ENCODE assay signal across 10 cellular contexts in the genomic region with DNA sequence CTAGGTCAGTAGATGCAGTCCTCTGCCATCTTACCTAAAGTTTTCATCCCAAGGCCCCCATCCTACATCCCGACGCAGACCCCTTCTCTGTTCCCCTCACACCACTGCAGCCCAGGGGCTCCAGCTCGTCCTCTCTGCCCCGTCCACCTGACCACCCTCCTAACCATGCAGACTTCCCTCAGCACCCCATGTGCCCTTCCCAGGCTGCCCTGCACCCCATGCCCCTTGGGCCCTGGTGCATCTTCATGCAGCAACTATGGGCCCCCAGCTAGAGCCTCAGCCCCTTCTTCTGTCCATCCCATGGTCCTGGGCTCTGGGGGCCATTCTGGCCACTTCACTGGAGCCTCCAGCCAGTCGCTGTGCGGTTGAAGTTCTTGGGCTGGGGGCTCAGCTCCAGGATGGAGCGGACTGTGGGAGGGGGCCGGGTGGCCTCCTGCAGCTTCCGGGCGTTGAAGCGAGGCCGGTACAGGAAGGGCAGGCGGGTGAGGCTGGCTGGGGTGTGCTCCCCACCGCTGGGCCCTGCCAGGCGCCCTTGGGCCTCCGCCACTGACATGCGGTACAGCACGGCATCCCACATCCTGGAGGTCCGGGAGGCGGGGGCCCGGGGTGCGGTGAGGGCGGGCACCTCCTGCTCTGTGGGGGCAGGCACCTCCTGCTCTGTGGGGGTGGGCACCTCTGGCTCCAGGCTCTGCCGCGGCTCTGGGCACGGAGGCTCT. TPM values are rescaled to one million over a fixed set of nuclear protein-coding genes. Genes with fewer than 3 reads are reported as not detected.
DNase-seq lines count a peak whose midpoint lies in the region; ATAC-seq, FAIRE-seq and TF ChIP-seq lines count a peak whose summit lies in the region.
"Had no signal": no experiment of that assay in that cellular context is flagged by ENCODE, and none has a peak within 500 bp of the region (broad histone marks: within the 10 kb centered on the region; RNA-seq: fewer than 3 reads in every experiment).

No MANE protein-coding gene starts in this region.

- H3K27me3 ChIP-seq in right atrium auricular region = no peaks in the 10 kb centered on the region
- H3K27me3 ChIP-seq in small intestine (ENCODE audit: control insufficient read depth in 2 of 2, insufficient read depth in 2 of 2, low read length in 2 of 2) = no peaks in the 10 kb centered on the region
- no peaks in the 10 kb centered on the region for H3K27me3 ChIP-seq in aorta (ENCODE audit: control insufficient read depth in 1 of 2, insufficient read depth in 2 of 2, low read length in 1 of 2)

- H3K27ac ChIP-seq in right atrium auricular region (no peak overlapping the region), small intestine (ENCODE audit: low read depth in 1 of 2, low read length in 1 of 2) (peak overlapping the region in 1 of 2 donors; percentile 1), aorta (ENCODE audit: low read depth in 1 of 2, low read length in 2 of 2) (no peak overlapping the region)
- H3K27ac ChIP-seq: A549, thoracic aorta had no signal

- peaks cover 14% of the 10 kb centered on the region for H3K36me3 Mint-ChIP-seq in activated naive CD8-positive, alpha-beta T cell treated with anti-CD3 and anti-CD28 coated beads, Interleukin-2, amount 50 U/mL, for 24 hours (ENCODE audit: low read depth)

- intact Hi-C loops in Right ventricle myocardium inferior (cut with DNase I) = no loop called here
- intact Hi-C loops in aorta (cut with DNase I) = no loop called here

- TF ChIP-seq CTCF in right atrium auricular region (IDR thresholded peaks at IDR 0.05) = no peak

- peaks cover 4% of the 10 kb centered on the region for H3K9me3 Mint-ChIP-seq in activated naive CD8-positive, alpha-beta T cell treated with anti-CD3 and anti-CD28 coated beads, Interleukin-2, amount 50 U/mL, for 24 hours

- peaks cover 0 to 6% of the 10 kb centered on the region in 2 donors for H3K4me1 ChIP-seq in right atrium auricular region
- H3K4me1 ChIP-seq in small intestine (ENCODE audit: control insufficient read depth in 2 of 2, insufficient read depth in 1 of 2, low read depth in 1 of 2, low read length in 1 of 2) = no peaks in the 10 kb centered on the region
- H3K4me1 ChIP-seq in aorta (ENCODE audit: control insufficient read depth in 1 of 2, insufficient read depth in 2 of 2, low read length in 2 of 2) = no peaks in the 10 kb centered on the region
- H3K4me1 ChIP-seq: A549 had no signal

- 66 to 81% (median 70%) methylated on average over 24 to 26 of the region's 26 CpGs for WGBS in small intestine, 3 donors
- 85 to 87% methylated on average over 26 of the region's 26 CpGs for WGBS in aorta, 2 donors

- H3K9me3 ChIP-seq in right atrium auricular region (no peaks in the 10 kb centered on the region), small intestine (ENCODE audit: control insufficient read depth, low read depth) (no peaks in the 10 kb centered on the region), aorta (ENCODE audit: control insufficient read depth, low read length) (no peaks in the 10 kb centered on the region)
- H3K9me3 ChIP-seq: A549, thoracic aorta had no signal

- DNase-seq in Right ventricle myocardium inferior (ENCODE audit: missing footprints) (peak; percentile 66), right atrium auricular region (ENCODE audit: low spot score) (no peak), small intestine (peak; percentile 8), aorta (peak in 1 of 2 donors; percentile 78), NCI-H128 (lab: John Stamatoyannopoulos, UW; ENCODE audit: unreplicated experiment) (no peak)
- DNase-seq in activated naive CD8-positive, alpha-beta T cell treated with anti-CD3 and anti-CD28 coated beads, Interleukin-2, amount 50 U/mL, for 24 hours = peak; percentile 80

- no peaks in the 10 kb centered on the region for H3K27me3 Mint-ChIP-seq in activated naive CD8-positive, alpha-beta T cell treated with anti-CD3 and anti-CD28 coated beads, Interleukin-2, amount 50 U/mL, for 24 hours

- H3K4me3 ChIP-seq in right atrium auricular region (no peak overlapping the region), small intestine (ENCODE audit: low read depth in 1 of 2, low read length in 2 of 2) (no peak overlapping the region), aorta (ENCODE audit: low read length in 2 of 2) (no peak overlapping the region)
- H3K4me3 ChIP-seq: A549, thoracic aorta had no signal

- H3K4me1 Mint-ChIP-seq in activated naive CD8-positive, alpha-beta T cell treated with anti-CD3 and anti-CD28 coated beads, Interleukin-2, amount 50 U/mL, for 24 hours = peaks cover 40% of the 10 kb centered on the region

- FAIRE-seq in small intestine (lab: Jason Lieb, UNC) = no peak
- FAIRE-seq: A549 had no signal

- peak overlapping the region; percentile 90 for H3K27ac Mint-ChIP-seq in activated naive CD8-positive, alpha-beta T cell treated with anti-CD3 and anti-CD28 coated beads, Interleukin-2, amount 50 U/mL, for 24 hours

- H3K36me3 ChIP-seq in right atrium auricular region (peaks cover 18% of the 10 kb centered on the region), small intestine (ENCODE audit: control insufficient read depth in 2 of 2, insufficient read depth in 2 of 2, low read length in 2 of 2) (no peaks in the 10 kb centered on the region), aorta (ENCODE audit: control insufficient read depth in 1 of 2, insufficient read depth in 2 of 2, low read length in 1 of 2) (no peaks in the 10 kb centered on the region)

- peak overlapping the region; percentile 79 for H3K4me3 Mint-ChIP-seq in activated naive CD8-positive, alpha-beta T cell treated with anti-CD3 and anti-CD28 coated beads, Interleukin-2, amount 50 U/mL, for 24 hours

- ATAC-seq in Right ventricle myocardium inferior (peak; percentile 11), aorta (ENCODE audit: low FRiP score) (peak; percentile 21), HG03108 (IDR thresholded peaks at IDR 0.05; ENCODE audit: unreplicated experiment) (no peak), HG02970 (IDR thresholded peaks at IDR 0.05; ENCODE audit: low FRiP score, unreplicated experiment) (no peak)
- peak; percentile 65 for ATAC-seq in activated naive CD8-positive, alpha-beta T cell treated with anti-CD3 and anti-CD28 coated beads, Interleukin-2, amount 50 U/mL, for 24 hours
- ATAC-seq: A549 had no signal

RNA-seq across cellular contexts. Expression of a gene that starts 2.7 kb away (rescaled TPM):
- total RNA-seq in Right ventricle myocardium inferior (5.0 TPM), right atrium auricular region (under 1 TPM in 1 of 2 donors, not detected in 1; 0.33 TPM), aorta (not detected)
- polyA plus RNA-seq in small intestine (under 1 TPM in 1 of 3 donors, not detected in 2; 0.01 TPM), aorta (not detected)
- polyA plus RNA-seq: A549 had no signal

RNA-seq across cellular contexts. Expression of a gene that starts 30.5 kb away (rescaled TPM):
- total RNA-seq in Right ventricle myocardium inferior (36.3 TPM), right atrium auricular region (10 to 100 TPM; 12.8 to 16.4 TPM), aorta (10 to 100 TPM in 1 of 2 donors, 1 to 10 TPM in 1; 8.8 to 54.3 TPM)
- polyA plus RNA-seq in small intestine (1 to 10 TPM in 2 of 3 donors, under 1 TPM in 1; 0.66 to 7.2 (median 1.6) TPM), aorta (1 to 10 TPM; 3.4 to 3.9 TPM)
- polyA plus RNA-seq: A549 had no signal

RNA-seq across cellular contexts. Expression of a gene that starts 36.1 kb away (rescaled TPM):
- 22.5 TPM for total RNA-seq in Right ventricle myocardium inferior
- total RNA-seq in right atrium auricular region = 10 to 100 TPM in 1 of 2 donors, 1 to 10 TPM in 1; 7.9 to 12.1 TPM
- 10 to 100 TPM in 2 of 3 donors, 1 to 10 TPM in 1; 4.5 to 45.1 (median 27.1) TPM for polyA plus RNA-seq in small intestine
- total RNA-seq in aorta = 100 to 1,000 TPM in 1 of 2 donors, 10 to 100 TPM in 1; 45.2 to 128 TPM
- polyA plus RNA-seq in aorta = 10 to 100 TPM; 12.0 to 40.4 TPM

RNA-seq across cellular contexts. Expression of a gene that starts 50.2 kb away (rescaled TPM):
- total RNA-seq in Right ventricle myocardium inferior (0.35 TPM), right atrium auricular region (not detected), aorta (1 to 10 TPM in 1 of 2 donors, under 1 TPM in 1; 0.81 to 2.2 TPM)
- polyA plus RNA-seq in small intestine (1 to 10 TPM in 2 of 3 donors, under 1 TPM in 1; 0.49 to 8.6 (median 7.8) TPM), aorta (under 1 TPM; 0.75 to 0.82 TPM)
- total RNA-seq: thoracic aorta had no signal
- polyA plus RNA-seq: A549 had no signal

RNA-seq across cellular contexts. Expression of a gene that starts 54.2 kb away (rescaled TPM):
- total RNA-seq in Right ventricle myocardium inferior (not detected), right atrium auricular region (not detected), aorta (under 1 TPM; 0.19 to 0.75 TPM)
- polyA plus RNA-seq in small intestine (10 to 100 TPM in 2 of 3 donors, 1 to 10 TPM in 1; 3.2 to 46.5 (median 45.1) TPM), aorta (10 to 100 TPM in 1 of 2 donors, 1 to 10 TPM in 1; 6.4 to 14.3 TPM)

Comparison
In these comparisons a context has a peak if more than half of its experiments do, and no peak if none do; other contexts are left out.
1. DNase-seq: peak in Right ventricle myocardium inferior (single experiment), activated naive CD8-positive, alpha-beta T cell treated with anti-CD3 and anti-CD28 coated beads, Interleukin-2, amount 50 U/mL, for 24 hours (single experiment) and small intestine (single experiment); none in right atrium auricular region (single experiment) and NCI-H128 (single experiment).
2. ATAC-seq: peak in Right ventricle myocardium inferior (single experiment), activated naive CD8-positive, alpha-beta T cell treated with anti-CD3 and anti-CD28 coated beads, Interleukin-2, amount 50 U/mL, for 24 hours (single experiment) and aorta (single experiment); none in HG03108 (single experiment) and HG02970 (single experiment).